In genomic region chr11:61406067-61406466, GRCh38 we compare ENCODE assay signal across 20 cellular contexts.
"Had no signal": no experiment of that assay in that cellular context is flagged by ENCODE, and none has a peak within 500 bp of the region (broad histone marks: within the 10 kb centered on the region; RNA-seq: fewer than 3 reads in every experiment).

No MANE protein-coding gene starts in this region.

- H3K4me3 Mint-ChIP-seq: activated naive CD4-positive, alpha-beta T cell treated with anti-CD3 and anti-CD28 coated beads, Interleukin-2, amount 10 ng/mL, durations not matched to agents 7 days and 5 days; dendritic cell treated with granulocyte-macrophage colony-stimulating factor and Interleukin-4, amounts not matched to agents 40 ng/mL and 50 ng/mL, for 4 days; memory B cell; naive thymus-derived CD8-positive, alpha-beta T cell; type B pancreatic cell had no signal

- H3K4me3 ChIP-seq: adrenal gland, body of pancreas, hepatocyte, left ventricle myocardium inferior, SK-N-MC, skin epidermis, suprapubic skin had no signal

- H3K27me3 Mint-ChIP-seq: activated naive CD4-positive, alpha-beta T cell treated with anti-CD3 and anti-CD28 coated beads, Interleukin-2, amount 10 ng/mL, durations not matched to agents 7 days and 5 days; dendritic cell treated with granulocyte-macrophage colony-stimulating factor and Interleukin-4, amounts not matched to agents 40 ng/mL and 50 ng/mL, for 4 days; memory B cell; naive thymus-derived CD8-positive, alpha-beta T cell; type B pancreatic cell had no signal

- H3K27me3 ChIP-seq: adrenal gland, body of pancreas, hepatocyte, neutrophil, suprapubic skin had no signal

- ATAC-seq: activated CD4-positive, CD25-positive, alpha-beta regulatory T cell treated with anti-CD3 and anti-CD28 coated beads, Interleukin-2, amount 50 U/mL, for 24 hours; body of pancreas; naive thymus-derived CD8-positive, alpha-beta T cell had no signal

- H3K9me3 Mint-ChIP-seq: activated naive CD4-positive, alpha-beta T cell treated with anti-CD3 and anti-CD28 coated beads, Interleukin-2, amount 10 ng/mL, durations not matched to agents 7 days and 5 days; dendritic cell treated with granulocyte-macrophage colony-stimulating factor and Interleukin-4, amounts not matched to agents 40 ng/mL and 50 ng/mL, for 4 days; memory B cell; naive thymus-derived CD8-positive, alpha-beta T cell; type B pancreatic cell had no signal

- H3K4me1 ChIP-seq: left ventricle myocardium inferior, suprapubic skin had no signal

- H3K27ac Mint-ChIP-seq: activated naive CD4-positive, alpha-beta T cell treated with anti-CD3 and anti-CD28 coated beads, Interleukin-2, amount 10 ng/mL, durations not matched to agents 7 days and 5 days; dendritic cell treated with granulocyte-macrophage colony-stimulating factor and Interleukin-4, amounts not matched to agents 40 ng/mL and 50 ng/mL, for 4 days; type B pancreatic cell had no signal

- H3K9me3 ChIP-seq: adrenal gland, body of pancreas, left ventricle myocardium inferior, neutrophil, suprapubic skin had no signal

- H3K4me1 Mint-ChIP-seq: activated naive CD4-positive, alpha-beta T cell treated with anti-CD3 and anti-CD28 coated beads, Interleukin-2, amount 10 ng/mL, durations not matched to agents 7 days and 5 days; memory B cell had no signal

- DNase-seq: activated naive CD4-positive, alpha-beta T cell treated with anti-CD3 and anti-CD28 coated beads, Interleukin-2, amount 10 ng/mL, durations not matched to agents 7 days and 5 days; adrenal gland; body of pancreas; kidney; left ventricle myocardium inferior; naive thymus-derived CD8-positive, alpha-beta T cell; stimulated activated CD4-positive, alpha-beta T cell treated with anti-CD3 and anti-CD28 coated beads, Interleukin-15, amount 100 ng/mL, for 24 hours; stimulated activated CD4-positive, alpha-beta T cell treated with anti-CD3 and anti-CD28 coated beads, Interleukin-4, amount 100 ng/mL, for 1 hour; stimulated activated naive CD4-positive, alpha-beta T cell treated with Interleukin-2 at 50 U/mL for 16 hours; T-helper 1 cell; T1000 had no signal

- H3K27ac ChIP-seq: adrenal gland, body of pancreas, hepatocyte, left ventricle myocardium inferior, SK-N-MC had no signal
